Comparison of ENCODE assay signal across 8 cellular contexts in genomic region chr11:77471520-77472234, GRCh38.
A peak's percentile ranks its signal among the peaks of the same experiment; 100 is the strongest.
DNase-seq lines count a peak whose midpoint lies in the region; ATAC-seq lines count a peak whose summit lies in the region.

No MANE protein-coding gene starts in this region.

- H3K9me3 Mint-ChIP-seq in activated naive CD8-positive, alpha-beta T cell treated with anti-CD3 and anti-CD28 coated beads, Interleukin-2, amount 50 U/mL, for 24 hours, result no peaks in the 10 kb centered on the region

- H3K4me3 ChIP-seq in mucosa of rectum (ENCODE audit: low read length in 2 of 2), result peak overlapping the region; percentile 74 to 84

- H3K4me1 Mint-ChIP-seq in activated naive CD8-positive, alpha-beta T cell treated with anti-CD3 and anti-CD28 coated beads, Interleukin-2, amount 50 U/mL, for 24 hours, result peaks cover 17% of the 10 kb centered on the region

- no peaks in the 10 kb centered on the region for H3K27me3 ChIP-seq in mucosa of rectum (ENCODE audit: control insufficient read depth in 2 of 2, insufficient read depth in 2 of 2, low read length in 2 of 2)

- peak overlapping the region; percentile 91 to 96 for H3K27ac ChIP-seq in mucosa of rectum (ENCODE audit: low read depth in 2 of 2, low read length in 2 of 2)

- H3K27me3 Mint-ChIP-seq in activated naive CD8-positive, alpha-beta T cell treated with anti-CD3 and anti-CD28 coated beads, Interleukin-2, amount 50 U/mL, for 24 hours, result peaks cover 13% of the 10 kb centered on the region

- H3K36me3 ChIP-seq in mucosa of rectum (ENCODE audit: control insufficient read depth in 2 of 2, insufficient read depth in 2 of 2, low read length in 2 of 2), result no peaks in the 10 kb centered on the region

- ATAC-seq in activated naive CD8-positive, alpha-beta T cell treated with anti-CD3 and anti-CD28 coated beads, Interleukin-2, amount 50 U/mL, for 24 hours, result no peak
- ATAC-seq in GM18498 (IDR thresholded peaks at IDR 0.05; ENCODE audit: unreplicated experiment), result no peak
- no peak for ATAC-seq in HG03354 (IDR thresholded peaks at IDR 0.05; ENCODE audit: poor library complexity, severe bottlenecking, unreplicated experiment)

- H3K4me3 Mint-ChIP-seq in activated naive CD8-positive, alpha-beta T cell treated with anti-CD3 and anti-CD28 coated beads, Interleukin-2, amount 50 U/mL, for 24 hours, result peak overlapping the region; percentile 68

- H3K4me1 ChIP-seq in mucosa of rectum (ENCODE audit: control insufficient read depth in 2 of 2, insufficient read depth in 2 of 2, low read length in 2 of 2), result peaks cover 49 to 62% of the 10 kb centered on the region in 2 donors

- H3K36me3 Mint-ChIP-seq in activated naive CD8-positive, alpha-beta T cell treated with anti-CD3 and anti-CD28 coated beads, Interleukin-2, amount 50 U/mL, for 24 hours (ENCODE audit: low read depth), result no peaks in the 10 kb centered on the region

- H3K9ac ChIP-seq in mucosa of rectum (ENCODE audit: low read depth in 1 of 2, low read length in 2 of 2), result peak overlapping the region; percentile 83 to 95

- H3K27ac Mint-ChIP-seq in activated naive CD8-positive, alpha-beta T cell treated with anti-CD3 and anti-CD28 coated beads, Interleukin-2, amount 50 U/mL, for 24 hours, result no peak overlapping the region

- DNase-seq in NCI-H2029 (lab: John Stamatoyannopoulos, UW), result peak; percentile 23
- no peak for DNase-seq in NCI-H2029 treated with DMSO at 0.1 percent for 48 hours (lab: John Stamatoyannopoulos, UW)
- peak; percentile 48 for DNase-seq in NCI-H1694 (lab: John Stamatoyannopoulos, UW)
- peak; percentile 23 for DNase-seq in activated naive CD8-positive, alpha-beta T cell treated with anti-CD3 and anti-CD28 coated beads, Interleukin-2, amount 50 U/mL, for 24 hours
- no peak for DNase-seq in NCI-H2107 (lab: John Stamatoyannopoulos, UW)

- H3K9me3 ChIP-seq in mucosa of rectum (ENCODE audit: control insufficient read depth in 2 of 2, low read length in 2 of 2), result no peaks in the 10 kb centered on the region

Comparison
In these comparisons a context has a peak if more than half of its experiments do, and no peak if none do; other contexts are left out.
1. DNase-seq: peak in NCI-H2029 (single experiment), NCI-H1694 (single experiment) and activated naive CD8-positive, alpha-beta T cell treated with anti-CD3 and anti-CD28 coated beads, Interleukin-2, amount 50 U/mL, for 24 hours (single experiment); none in NCI-H2029 treated with DMSO at 0.1 percent for 48 hours (single experiment) and NCI-H2107 (single experiment).